In genomic region chr5:36406023-36406422, GRCh38 we compare ENCODE assay signal across 25 cellular contexts.
A peak's percentile ranks its signal among the peaks of the same experiment; 100 is the strongest.
DNase-seq lines count a peak whose midpoint lies in the region; FAIRE-seq and TF ChIP-seq lines count a peak whose summit lies in the region.
"Had no signal": no experiment of that assay in that cellular context is flagged by ENCODE, and none has a peak within 500 bp of the region (broad histone marks: within the 10 kb centered on the region; RNA-seq: fewer than 3 reads in every experiment).

No MANE protein-coding gene starts in this region.

- no peak overlapping the region for H3K56ac ChIP-seq in H9 (ENCODE audit: insufficient read length, low read depth, low read length)

- H3K23me2 ChIP-seq in H9 (ENCODE audit: insufficient read length, low read depth, low read length, poor library complexity, severe bottlenecking), result no peaks in the 10 kb centered on the region

- no peak overlapping the region for H2AK5ac ChIP-seq in H9 (ENCODE audit: insufficient read length, low read length)
- peak overlapping the region; percentile 94 for H2AK5ac ChIP-seq in mesenchymal stem cell (ENCODE audit: low read length, severe bottlenecking)

- H3K36me3 Mint-ChIP-seq in H9 (ENCODE audit: insufficient read depth in 1 of 3, low read depth in 3 of 3), result no peaks in the 10 kb centered on the region
- H3K36me3 Mint-ChIP-seq: CD14-positive monocyte; CD4-positive, alpha-beta memory T cell; CD4-positive, CD25-positive, alpha-beta regulatory T cell; CD8-positive, alpha-beta memory T cell had no signal

- no peaks in the 10 kb centered on the region for H3K79me2 ChIP-seq in H9 (ENCODE audit: insufficient read depth, low read length)

- no peaks in the 10 kb centered on the region for H3K27me3 Mint-ChIP-seq in H9 (ENCODE audit: low read depth)

- H2BK5ac ChIP-seq in H9 (ENCODE audit: insufficient read length, low read length) (no peak overlapping the region), mesenchymal stem cell (ENCODE audit: low read depth, low read length, poor library complexity, severe bottlenecking) (no peak overlapping the region)

- peaks cover 61 to 75% (median 64%) of the 10 kb centered on the region in 10 experiments for H3K4me1 ChIP-seq in BLaER1 treated with 17β-estradiol and CSF1 and Interleukin-3, amounts not matched to agents 10 nM and 100 nM
- no peaks in the 10 kb centered on the region; the same call in 1 of the 2 replicates for H3K4me1 ChIP-seq in H9 (ENCODE audit: insufficient read depth, low read length)
- H3K4me1 ChIP-seq in mesenchymal stem cell (ENCODE audit: control insufficient read depth, insufficient read depth, low read depth, low read length), result peaks cover 10% of the 10 kb centered on the region
- H3K4me1 ChIP-seq: BE2C had no signal

- TF ChIP-seq CTCF in H9 (conservative IDR thresholded peaks at IDR 0.05), result no peak

- no peak overlapping the region for H2BK20ac ChIP-seq in H9 (ENCODE audit: low read depth, low read length, poor library complexity, severe bottlenecking)

- no peaks in the 10 kb centered on the region for H3K27me3 ChIP-seq in BLaER1 treated with 17β-estradiol and CSF1 and Interleukin-3, amounts not matched to agents 10 nM and 100 nM
- H3K27me3 ChIP-seq in H9 (ENCODE audit: insufficient read depth, low read length) (0 out of 2 replicates have a peak, but pooled peaks cover 2% of the 10 kb centered on the region), mesenchymal stem cell (ENCODE audit: control insufficient read depth in 1 of 2, insufficient read depth in 1 of 2, low read length in 2 of 2) (no peaks in the 10 kb centered on the region)

- H4K5ac ChIP-seq in H9 (ENCODE audit: insufficient read length, low read depth, low read length), result no peak overlapping the region

- no peak overlapping the region for H3K14ac ChIP-seq in H9 (ENCODE audit: insufficient read depth, low read length)
- no peak overlapping the region for H3K14ac ChIP-seq in mesenchymal stem cell (ENCODE audit: low read length in 2 of 2)

- no peak overlapping the region for H2AFZ ChIP-seq in H9 (ENCODE audit: low read length)
- no peak overlapping the region for H2AFZ ChIP-seq in mesenchymal stem cell (ENCODE audit: low read depth, low read length)

- H4K20me1 ChIP-seq in BLaER1 treated with 17β-estradiol and CSF1 and Interleukin-3, amounts not matched to agents 10 nM and 100 nM, result no peaks in the 10 kb centered on the region
- H4K20me1 ChIP-seq in H9 (ENCODE audit: control insufficient read depth, insufficient read depth, insufficient read length), result no peaks in the 10 kb centered on the region

- H3K9me3 ChIP-seq in BLaER1 treated with 17β-estradiol and CSF1 and Interleukin-3, amounts not matched to agents 10 nM and 100 nM (replicated peaks in 1 of 11), result peaks cover 25 to 38% (median 34%) of the 10 kb centered on the region in 11 experiments
- no peaks in the 10 kb centered on the region for H3K9me3 ChIP-seq in H9 (ENCODE audit: control insufficient read depth, low read depth, low read length)
- H3K9me3 ChIP-seq in mesenchymal stem cell (ENCODE audit: control insufficient read depth, low read length), result no peaks in the 10 kb centered on the region

- H4K91ac ChIP-seq in H9 (ENCODE audit: insufficient read length, low read depth, low read length) (no peak overlapping the region), mesenchymal stem cell (ENCODE audit: low read length) (no peak overlapping the region)

- peaks cover 4% of the 10 kb centered on the region in 2 experiments; a peak in 3 of 4 replicates for H3K4me1 Mint-ChIP-seq in H9
- H3K4me1 Mint-ChIP-seq: CD4-positive, alpha-beta memory T cell; CD4-positive, CD25-positive, alpha-beta regulatory T cell; CD8-positive, alpha-beta memory T cell had no signal

- DNase-seq in H9 (no peak), mesenchymal stem cell (no peak), anterior cingulate cortex (lab: John Stamatoyannopoulos, UW) (no peak), RCC 7860 (ENCODE audit: low spot score) (no peak)
- DNase-seq in activated naive CD4-positive, alpha-beta T cell (lab: John Stamatoyannopoulos, UW), result no peak
- DNase-seq: 8988T; ACHN; BE2C; C1 segment of cervical spinal cord; CD4-positive, alpha-beta memory T cell; CD4-positive, CD25-positive, alpha-beta regulatory T cell; CD8-positive, alpha-beta memory T cell; COR-L47; DMS 273 treated with DMSO at 0.1 percent for 48 hours; DMS153; DMS53; DMS79; DND-41; EL; GDM1 had no signal

- no CpG with 5 or more reads among the region's 1 CpG for WGBS in H9 (ENCODE audit: extremely low coverage, insufficient read length, low lambda C conversion rate)
- 100% methylated on average over 1 of the region's 1 CpG for WGBS in mesenchymal stem cell

- H3K9ac ChIP-seq in BLaER1 treated with 17β-estradiol and CSF1 and Interleukin-3, amounts not matched to agents 10 nM and 100 nM, result peak overlapping the region in 8 of 11 experiments; percentile 84 to 94 (median 92); a peak in 13 of 22 replicates
- H3K9ac ChIP-seq in H9 (ENCODE audit: extremely low read depth, insufficient read length, low read length) (no peak overlapping the region), mesenchymal stem cell (ENCODE audit: low read length) (no peak overlapping the region)

- no peak overlapping the region for H3K4me3 Mint-ChIP-seq in H9
- H3K4me3 Mint-ChIP-seq: CD14-positive monocyte; CD4-positive, alpha-beta memory T cell; CD4-positive, CD25-positive, alpha-beta regulatory T cell; CD8-positive, alpha-beta memory T cell had no signal

- no peak overlapping the region for H3K4ac ChIP-seq in H9 (ENCODE audit: low read depth, low read length)
- no peak overlapping the region for H3K4ac ChIP-seq in mesenchymal stem cell (ENCODE audit: low read depth in 1 of 2, low read length in 2 of 2)

- H2BK15ac ChIP-seq in H9 (ENCODE audit: low read depth, low read length) (no peak overlapping the region), mesenchymal stem cell (ENCODE audit: low read depth, poor library complexity, severe bottlenecking) (no peak overlapping the region)

- H2BK12ac ChIP-seq in H9 (ENCODE audit: insufficient read length, low read depth, low read length) (no peak overlapping the region), mesenchymal stem cell (ENCODE audit: low read length in 2 of 2) (no peak overlapping the region)

- H3K4me2 ChIP-seq in BLaER1 treated with 17β-estradiol and CSF1 and Interleukin-3, amounts not matched to agents 10 nM and 100 nM, result peak overlapping the region; percentile 55 to 89 (median 79); a peak in 21 of 22 replicates
- H3K4me2 ChIP-seq in H9 (ENCODE audit: insufficient read depth, insufficient read length, low read length) (no peak overlapping the region), mesenchymal stem cell (ENCODE audit: low read length, poor library complexity, severe bottlenecking) (no peak overlapping the region)

- H2BK120ac ChIP-seq in H9 (ENCODE audit: low read depth, low read length, poor library complexity, severe bottlenecking), result no peak overlapping the region
- H2BK120ac ChIP-seq in mesenchymal stem cell (ENCODE audit: low read depth, low read length), result no peak overlapping the region

- H3K27ac Mint-ChIP-seq in H9, result peak overlapping the region in 2 of 3 experiments; percentile 6 to 38; a peak in 1 of 7 replicates
- H3K27ac Mint-ChIP-seq: CD14-positive monocyte; CD4-positive, alpha-beta memory T cell; CD4-positive, CD25-positive, alpha-beta regulatory T cell; CD8-positive, alpha-beta memory T cell had no signal

- H3K79me1 ChIP-seq in H9 (ENCODE audit: insufficient read depth, low read depth, low read length, poor library complexity, severe bottlenecking), result no peaks in the 10 kb centered on the region
- no peaks in the 10 kb centered on the region for H3K79me1 ChIP-seq in mesenchymal stem cell (replicated peaks; ENCODE audit: low read length, poor library complexity, severe bottlenecking)

- H3T11ph ChIP-seq in H9 (ENCODE audit: low read length), result no peak overlapping the region

- FAIRE-seq in RCC 7860 (lab: Jason Lieb, UNC), result no peak
- FAIRE-seq: A204.1, GM12878, GM19239 had no signal

- H3K18ac ChIP-seq in H9 (ENCODE audit: insufficient read length, low read depth, low read length), result no peak overlapping the region
- H3K18ac ChIP-seq in mesenchymal stem cell (ENCODE audit: low read depth in 1 of 2, low read length in 2 of 2), result no peak overlapping the region

- peaks cover 0 to 4% (median 0%) of the 10 kb centered on the region in 11 experiments; a peak in 2 of 22 replicates for H3K36me3 ChIP-seq in BLaER1 treated with 17β-estradiol and CSF1 and Interleukin-3, amounts not matched to agents 10 nM and 100 nM
- H3K36me3 ChIP-seq in mesenchymal stem cell (ENCODE audit: control insufficient read depth in 1 of 2, insufficient read depth in 2 of 2, low read depth in 1 of 2, low read length in 2 of 2), result no peaks in the 10 kb centered on the region
- H3K36me3 ChIP-seq: BE2C had no signal

- peak overlapping the region in 10 of 11 experiments; percentile 5 to 100 (median 98); a peak in 19 of 22 replicates for H3K27ac ChIP-seq in BLaER1 treated with 17β-estradiol and CSF1 and Interleukin-3, amounts not matched to agents 10 nM and 100 nM
- H3K27ac ChIP-seq in H9 (ENCODE audit: insufficient read length, low read depth, low read length) (no peak overlapping the region), mesenchymal stem cell (ENCODE audit: low read length, poor library complexity, severe bottlenecking) (peak overlapping the region; percentile 68)

- H3K23ac ChIP-seq in H9 (ENCODE audit: insufficient read length, low read depth, low read length), result no peak overlapping the region
- no peak overlapping the region for H3K23ac ChIP-seq in mesenchymal stem cell (ENCODE audit: low read length in 2 of 2)

- H3K4me3 ChIP-seq in BLaER1 treated with 17β-estradiol and CSF1 and Interleukin-3, amounts not matched to agents 10 nM and 100 nM, result no peak overlapping the region
- H3K4me3 ChIP-seq in mesenchymal stem cell (ENCODE audit: insufficient read depth in 1 of 2, low read depth in 1 of 2, low read length in 2 of 2), result no peak overlapping the region
- H3K4me3 ChIP-seq: GM12878 had no signal

- H4K8ac ChIP-seq in H9 (replicated peaks; ENCODE audit: insufficient read length, low read depth, low read length) (no peak overlapping the region), mesenchymal stem cell (ENCODE audit: low read length) (no peak overlapping the region)

- H3K9me3 Mint-ChIP-seq in H9, result peaks cover 0 to 3% of the 10 kb centered on the region in 2 experiments; a peak in 1 of 5 replicates

Comparison
In these comparisons a context has a peak if more than half of its experiments do, and no peak if none do; other contexts are left out.
1. H3K4me2 ChIP-seq: peak in BLaER1 treated with 17β-estradiol and CSF1 and Interleukin-3, amounts not matched to agents 10 nM and 100 nM (11 of 11); none in H9 (single experiment) and mesenchymal stem cell (single experiment).
2. H3K9ac ChIP-seq: peak in BLaER1 treated with 17β-estradiol and CSF1 and Interleukin-3, amounts not matched to agents 10 nM and 100 nM (8 of 11); none in H9 (single experiment) and mesenchymal stem cell (single experiment).